21 cellular contexts compared by ENCODE assay signal in the genomic region with DNA sequence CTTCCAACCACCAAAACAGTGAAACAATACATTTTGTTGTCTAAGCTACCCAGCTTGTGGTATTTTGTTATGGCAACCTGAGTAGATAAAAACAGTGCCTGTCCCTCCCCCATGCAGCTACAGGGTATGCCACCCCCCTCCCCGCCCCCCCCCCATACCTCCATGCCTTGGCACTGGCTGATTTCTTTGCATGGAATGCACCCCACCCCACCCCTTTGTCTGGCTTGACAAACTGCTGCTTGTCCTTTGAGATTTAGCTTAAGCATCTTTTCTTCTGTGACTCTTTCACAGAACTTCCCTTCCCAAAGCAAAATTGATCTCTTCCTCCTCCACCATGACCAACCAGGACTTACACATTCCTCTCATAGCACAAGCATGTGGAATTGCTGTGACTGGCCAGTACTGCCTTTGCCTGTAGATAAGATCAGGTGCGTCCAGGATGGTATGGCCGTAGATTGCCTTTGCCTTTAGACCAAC.
A peak's percentile ranks its signal among the peaks of the same experiment; 100 is the strongest.
DNase-seq lines count a peak whose midpoint lies in the region; ATAC-seq, FAIRE-seq and TF ChIP-seq lines count a peak whose summit lies in the region.
"Had no signal": no experiment of that assay in that cellular context is flagged by ENCODE, and none has a peak within 500 bp of the region (broad histone marks: within the 10 kb centered on the region; RNA-seq: fewer than 3 reads in every experiment).

No MANE protein-coding gene starts in this region.

- no peak for TF ChIP-seq RAD21 in SK-N-SH (IDR thresholded peaks at IDR 0.05; ENCODE audit: low read length)

- no peaks in the 10 kb centered on the region for H3K27me3 Mint-ChIP-seq in astrocyte (ENCODE audit: low read depth, unreplicated experiment)
- no peaks in the 10 kb centered on the region for H3K27me3 Mint-ChIP-seq in type B pancreatic cell
- H3K27me3 Mint-ChIP-seq: naive B cell had no signal

- FAIRE-seq in astrocyte (lab: Jason Lieb, UNC) (no peak), keratinocyte (lab: Jason Lieb, UNC) (peak; percentile 77)

- H3K36me3 ChIP-seq in SK-N-SH (replicated peaks in 1 of 2; ENCODE audit: control insufficient read depth in 1 of 2, insufficient read depth in 2 of 2, low read length in 1 of 2) (no peaks in the 10 kb centered on the region), astrocyte (ENCODE audit: insufficient read depth, low read length) (no peaks in the 10 kb centered on the region), keratinocyte (ENCODE audit: control insufficient read depth in 2 of 2, extremely low read depth in 1 of 2, insufficient read depth in 2 of 2, low read length in 2 of 2) (no peaks in the 10 kb centered on the region)
- H3K36me3 ChIP-seq: BLaER1, upper lobe of right lung had no signal

- H3K27ac Mint-ChIP-seq in astrocyte (ENCODE audit: unreplicated experiment) (peak overlapping the region; percentile 93), type B pancreatic cell (peak overlapping the region; percentile 40)
- H3K27ac Mint-ChIP-seq: naive B cell had no signal

- H3K9ac ChIP-seq in SK-N-SH (no peak overlapping the region), astrocyte (ENCODE audit: low read length) (no peak overlapping the region), keratinocyte (ENCODE audit: control insufficient read depth, extremely low read depth, insufficient read depth, low read length) (no peak overlapping the region)
- H3K9ac ChIP-seq: BLaER1 had no signal

- H3K4me3 ChIP-seq in SK-N-SH (ENCODE audit: low read depth in 2 of 2, low read length in 1 of 2) (no peak overlapping the region), astrocyte (ENCODE audit: insufficient read depth, low read depth, low read length) (no peak overlapping the region), keratinocyte (ENCODE audit: control insufficient read depth in 2 of 3, extremely low read depth in 1 of 3, insufficient read depth in 2 of 3, low read depth in 1 of 3, low read length in 3 of 3) (no peak overlapping the region)
- H3K4me3 ChIP-seq: BLaER1, upper lobe of right lung had no signal

- TF ChIP-seq EP300 in SK-N-SH (IDR thresholded peaks at IDR 0.05; ENCODE audit: borderline replicate concordance in 1 of 2, low read depth in 1 of 2, low read length in 1 of 2) = no peak

- no peaks in the 10 kb centered on the region for H3K4me1 ChIP-seq in SK-N-SH (ENCODE audit: control insufficient read depth in 1 of 2, insufficient read depth in 2 of 2, low read depth in 1 of 2, low read length in 1 of 2)
- H3K4me1 ChIP-seq in astrocyte (ENCODE audit: insufficient read depth, low read length) = peaks cover 2% of the 10 kb centered on the region
- H3K4me1 ChIP-seq in keratinocyte (ENCODE audit: control insufficient read depth, extremely low read depth, insufficient read depth, low read length) = peaks cover 26% of the 10 kb centered on the region
- H3K4me1 ChIP-seq: upper lobe of right lung had no signal

- no peak overlapping the region for H3K27ac ChIP-seq in SK-N-SH (ENCODE audit: low read depth in 2 of 2, low read length in 1 of 2)
- no peak overlapping the region for H3K27ac ChIP-seq in astrocyte (ENCODE audit: low read depth, low read length)
- no peak overlapping the region for H3K27ac ChIP-seq in keratinocyte (ENCODE audit: control insufficient read depth, insufficient read depth, low read length)
- H3K27ac ChIP-seq: 22Rv1, BLaER1, upper lobe of right lung had no signal

- WGBS in SK-N-SH (ENCODE audit: low lambda C conversion rate) = 71% methylated on average over 3 of the region's 3 CpGs

- CTCF ChIA-PET in SK-N-SH (lab: Yijun Ruan, JAX) = interaction anchor here (0.6 to 2.2 kb wide), 4 partner anchors 9 to 640 kb away, joined by 3 to 9 read pairs (median 6); no protein-coding TSS in a partner anchor

- peaks cover 1% of the 10 kb centered on the region for H3K9me3 Mint-ChIP-seq in astrocyte (ENCODE audit: unreplicated experiment)
- H3K9me3 Mint-ChIP-seq in type B pancreatic cell = no peaks in the 10 kb centered on the region
- H3K9me3 Mint-ChIP-seq: naive B cell had no signal

- no peaks in the 10 kb centered on the region for H3K27me3 ChIP-seq in SK-N-SH (ENCODE audit: insufficient read depth)
- no peaks in the 10 kb centered on the region for H3K27me3 ChIP-seq in astrocyte (ENCODE audit: insufficient read depth, low read length)
- no peaks in the 10 kb centered on the region for H3K27me3 ChIP-seq in keratinocyte (ENCODE audit: control insufficient read depth, extremely low read depth, insufficient read depth, low read length)
- H3K27me3 ChIP-seq: BLaER1, upper lobe of right lung had no signal

- H2AFZ ChIP-seq in SK-N-SH (ENCODE audit: low read depth) = no peak overlapping the region
- no peak overlapping the region for H2AFZ ChIP-seq in astrocyte (ENCODE audit: low read depth, low read length)
- no peak overlapping the region for H2AFZ ChIP-seq in keratinocyte (ENCODE audit: control insufficient read depth, low read length)

- H3K79me2 ChIP-seq in SK-N-SH (ENCODE audit: insufficient read depth) (no peaks in the 10 kb centered on the region), astrocyte (ENCODE audit: insufficient read depth, low read length) (no peaks in the 10 kb centered on the region), keratinocyte (ENCODE audit: control insufficient read depth, insufficient read depth, low read length) (no peaks in the 10 kb centered on the region)

- DNase-seq in SK-N-SH (no peak), astrocyte (ENCODE audit: low read depth) (no peak), keratinocyte (ENCODE audit: low read depth, low spot score) (peak; percentile 19), type B pancreatic cell (ENCODE audit: extremely low spot score, unreplicated experiment) (no peak), LoVo (ENCODE audit: low spot score) (no peak), NCI-H510A treated with DMSO at 0.1 percent for 48 hours (lab: John Stamatoyannopoulos, UW) (no peak)
- DNase-seq: activated CD4-positive, alpha-beta T cell treated with anti-CD3 and anti-CD28 coated beads for 4 hours; activated effector memory CD4-positive, alpha-beta T cell treated with anti-CD3 and anti-CD28 coated beads, Interleukin-2, amount 50 U/mL, for 16 hours; amniotic stem cell; MV-4-11; naive B cell; NCI-H2029 treated with DMSO at 0.1 percent for 48 hours; NCI-H524 treated with DMSO at 0.1 percent for 48 hours; posterior cingulate gyrus; stimulated activated naive CD4-positive, alpha-beta T cell; upper lobe of right lung had no signal

- H3K36me3 Mint-ChIP-seq in astrocyte (ENCODE audit: low read depth, unreplicated experiment) (no peaks in the 10 kb centered on the region), type B pancreatic cell (no peaks in the 10 kb centered on the region)
- H3K36me3 Mint-ChIP-seq: naive B cell had no signal

- no peak overlapping the region for H3K4me2 ChIP-seq in SK-N-SH
- no peak overlapping the region for H3K4me2 ChIP-seq in astrocyte (ENCODE audit: low read length)
- no peak overlapping the region for H3K4me2 ChIP-seq in keratinocyte (ENCODE audit: control insufficient read depth, extremely low read depth, insufficient read depth, low read depth, low read length)
- H3K4me2 ChIP-seq: BLaER1 had no signal

- no peak for TF ChIP-seq CTCF in SK-N-SH (IDR thresholded peaks at IDR 0.05)
- no peak for TF ChIP-seq CTCF in astrocyte (IDR thresholded peaks at IDR 0.05; ENCODE audit: insufficient read depth, low read depth, low read length)
- no peak for TF ChIP-seq CTCF in keratinocyte (optimal IDR thresholded peaks at IDR 0.05 in 1 of 3, IDR thresholded peaks at IDR 0.05 in 1 of 3, conservative IDR thresholded peaks at IDR 0.05 in 1 of 3; ENCODE audit: extremely low read depth in 1 of 3, insufficient read depth in 2 of 3, low read length in 3 of 3)
- TF ChIP-seq CTCF in type B pancreatic cell (conservative IDR thresholded peaks at IDR 0.05) = no peak

- POLR2A ChIA-PET in SK-N-SH (lab: Yijun Ruan, JAX) = no interaction called here

- H3K4me3 Mint-ChIP-seq in astrocyte (ENCODE audit: unreplicated experiment) (no peak overlapping the region), type B pancreatic cell (peak overlapping the region; percentile 4)
- H3K4me3 Mint-ChIP-seq: naive B cell had no signal

- ATAC-seq in SK-N-SH treated with all-trans-retinoic acid at 6 μM for 48 hours = peak; percentile 60
- no peak for ATAC-seq in HG02588 (IDR thresholded peaks at IDR 0.05; ENCODE audit: unreplicated experiment)
- ATAC-seq: HCT116, upper lobe of right lung had no signal

- H4K20me1 ChIP-seq in SK-N-SH (ENCODE audit: insufficient read depth) (no peaks in the 10 kb centered on the region), astrocyte (ENCODE audit: insufficient read depth, low read length) (no peaks in the 10 kb centered on the region), keratinocyte (ENCODE audit: control insufficient read depth, extremely low read depth, insufficient read depth, low read length) (no peaks in the 10 kb centered on the region)
- H4K20me1 ChIP-seq: BLaER1 had no signal

- peaks cover 58% of the 10 kb centered on the region for H3K4me1 Mint-ChIP-seq in astrocyte (ENCODE audit: low read depth, unreplicated experiment)
- peaks cover 35% of the 10 kb centered on the region for H3K4me1 Mint-ChIP-seq in type B pancreatic cell (ENCODE audit: unreplicated experiment)
- H3K4me1 Mint-ChIP-seq: naive B cell had no signal

- H3F3A ChIP-seq in SK-N-SH (replicated peaks; ENCODE audit: insufficient read depth) = no peaks in the 10 kb centered on the region

- no peaks in the 10 kb centered on the region for H3K9me3 ChIP-seq in SK-N-SH
- H3K9me3 ChIP-seq in astrocyte (ENCODE audit: insufficient read depth, low read depth, low read length) = no peaks in the 10 kb centered on the region
- H3K9me3 ChIP-seq in keratinocyte (ENCODE audit: control insufficient read depth, low read depth, low read length) = no peaks in the 10 kb centered on the region
- H3K9me3 ChIP-seq: BLaER1, upper lobe of right lung had no signal

- no peaks in the 10 kb centered on the region for H3K9me1 ChIP-seq in keratinocyte (ENCODE audit: control insufficient read depth, extremely low read depth, insufficient read depth, low read length)

- H3K9me2 ChIP-seq in SK-N-SH = no peaks in the 10 kb centered on the region

- dilution Hi-C loops in keratinocyte (cut with MboI; ENCODE audit: extremely low pct_ligation_motif_present, low sequenced_read_pairs) = no loop called here

TF ChIP-seq in SK-N-SH treated with all-trans-retinoic acid at 6 μM for 48 hours, 23 proteins besides CTCF, POLR2A, EP300 and RAD21 (continues in another document):
- no peak for TF ChIP-seq TCF4 (CRISPR knock-in tag; IDR thresholded peaks at IDR 0.05; ENCODE audit: borderline replicate concordance)
- TF ChIP-seq PPARA (CRISPR knock-in tag; IDR thresholded peaks at IDR 0.05; ENCODE audit: borderline replicate concordance) = no peak
- no peak for TF ChIP-seq ZFP30 (CRISPR knock-in tag; IDR thresholded peaks at IDR 0.05)

TF ChIP-seq in SK-N-SH, 30 proteins besides CTCF, POLR2A, EP300 and RAD21 (continues in another document):
- no peak for TF ChIP-seq JUND (IDR thresholded peaks at IDR 0.05)
- no peak for TF ChIP-seq FOSL2 (IDR thresholded peaks at IDR 0.05; ENCODE audit: borderline replicate concordance, low read depth)
- TF ChIP-seq NFIC (IDR thresholded peaks at IDR 0.05; ENCODE audit: borderline replicate concordance) = no peak
- no peak for TF ChIP-seq GATA2 (CRISPR knock-in tag; IDR thresholded peaks at IDR 0.05)
- TF ChIP-seq TAF1 (IDR thresholded peaks at IDR 0.05; ENCODE audit: borderline replicate concordance, low read depth, low read length) = no peak
